In genomic region chr7:144287385-144287784, GRCh38 we compare ENCODE assay signal across 15 cellular contexts. TPM values are rescaled to one million over a fixed set of nuclear protein-coding genes. Genes with fewer than 3 reads are reported as not detected.
"Had no signal": no experiment of that assay in that cellular context is flagged by ENCODE, and none has a peak within 500 bp of the region (broad histone marks: within the 10 kb centered on the region; RNA-seq: fewer than 3 reads in every experiment).

No MANE protein-coding gene starts in this region.

RNA-seq across cellular contexts. Expression of gene CTAGE8, which starts 18.3 kb away (rescaled TPM):
- total RNA-seq: dermis blood vessel endothelial cell, glomerular endothelial cell had no signal

RNA-seq across cellular contexts. Expression of gene OR2A7, which starts 22.8 kb away (rescaled TPM):
- total RNA-seq: dermis blood vessel endothelial cell, endothelial cell of umbilical vein had no signal

RNA-seq across cellular contexts. Expression of gene OR2A1, which starts 24.8 kb away (rescaled TPM):
- total RNA-seq: dermis blood vessel endothelial cell, endothelial cell of umbilical vein, glomerular endothelial cell, kidney epithelial cell, left cardiac atrium, left lobe of liver, left ventricle myocardium inferior, lung, mononuclear cell, mucosa of gallbladder had no signal
- polyA plus RNA-seq: keratinocyte, mammary epithelial cell had no signal

RNA-seq across cellular contexts. Expression of gene OR2A42, which starts 48.0 kb away (rescaled TPM):
- total RNA-seq: dermis blood vessel endothelial cell, endothelial cell of umbilical vein, epithelial cell of proximal tubule, glomerular endothelial cell, left lobe of liver, left ventricle myocardium inferior, liver, mammary epithelial cell, mucosa of gallbladder had no signal
- polyA plus RNA-seq: endothelial cell of umbilical vein; keratinocyte; liver; mammary epithelial cell; naive thymus-derived CD4-positive, alpha-beta T cell had no signal
